In genomic region chr1:115829023-115829674, GRCh38 we compare ENCODE assay signal across 9 cellular contexts. TPM values are rescaled to one million over a fixed set of nuclear protein-coding genes. Genes with fewer than 3 reads are reported as not detected.
A peak's percentile ranks its signal among the peaks of the same experiment; 100 is the strongest.
DNase-seq lines count a peak whose midpoint lies in the region; ATAC-seq, FAIRE-seq and TF ChIP-seq lines count a peak whose summit lies in the region.
"Had no signal": no experiment of that assay in that cellular context is flagged by ENCODE, and none has a peak within 500 bp of the region (broad histone marks: within the 10 kb centered on the region; RNA-seq: fewer than 3 reads in every experiment).

No MANE protein-coding gene starts in this region.

- DNase-seq in activated naive CD4-positive, alpha-beta T cell (lab: John Stamatoyannopoulos, UW) = no peak
- DNase-seq in left ventricle myocardium superior (no peak), sciatic nerve (ENCODE audit: low spot score) (peak; percentile 54), GM12892 (ENCODE audit: insufficient read length) (no peak), DMS79 treated with DMSO at 0.1 percent for 48 hours (lab: John Stamatoyannopoulos, UW) (no peak)
- no peak for DNase-seq in activated CD4-positive, CD25-positive, alpha-beta regulatory T cell treated with anti-CD3 and anti-CD28 coated beads, Interleukin-2, amount 50 U/mL, for 72 hours

- H3K9me3 Mint-ChIP-seq in activated naive CD4-positive, alpha-beta T cell treated with anti-CD3 and anti-CD28 coated beads, Interleukin-2, amount 50 U/mL, for 24 hours = no peaks in the 10 kb centered on the region
- H3K9me3 Mint-ChIP-seq in activated T-helper 17 cell treated with anti-CD3 and anti-CD28 coated beads, Interleukin-2, amount 50 U/mL, for 72 hours = no peaks in the 10 kb centered on the region

- H3K4me1 Mint-ChIP-seq in activated naive CD4-positive, alpha-beta T cell treated with anti-CD3 and anti-CD28 coated beads, Interleukin-2, amount 50 U/mL, for 24 hours = peaks cover 5% of the 10 kb centered on the region
- H3K4me1 Mint-ChIP-seq in activated T-helper 17 cell treated with anti-CD3 and anti-CD28 coated beads, Interleukin-2, amount 50 U/mL, for 72 hours = no peaks in the 10 kb centered on the region

- peak overlapping the region; percentile 73 for H3K4me3 Mint-ChIP-seq in activated naive CD4-positive, alpha-beta T cell treated with anti-CD3 and anti-CD28 coated beads, Interleukin-2, amount 50 U/mL, for 24 hours
- peak overlapping the region; percentile 64 for H3K4me3 Mint-ChIP-seq in activated T-helper 17 cell treated with anti-CD3 and anti-CD28 coated beads, Interleukin-2, amount 50 U/mL, for 72 hours

- intact Hi-C loops in left ventricle myocardium superior (cut with micrococcal nuclease) = loop anchor here (10.0 kb wide), 1 partner anchor 56 kb away; no protein-coding TSS in a partner anchor
- intact Hi-C loops in sciatic nerve (cut with DNase I) = no loop called here

- no peaks in the 10 kb centered on the region for H3K36me3 Mint-ChIP-seq in activated naive CD4-positive, alpha-beta T cell treated with anti-CD3 and anti-CD28 coated beads, Interleukin-2, amount 50 U/mL, for 24 hours
- no peaks in the 10 kb centered on the region for H3K36me3 Mint-ChIP-seq in activated T-helper 17 cell treated with anti-CD3 and anti-CD28 coated beads, Interleukin-2, amount 50 U/mL, for 72 hours (ENCODE audit: low read depth)

- ATAC-seq in activated T-helper 17 cell treated with anti-CD3 and anti-CD28 coated beads, Interleukin-2, amount 50 U/mL, for 72 hours (replicated peaks) = no peak
- peak; percentile 81 for ATAC-seq in left ventricle myocardium superior
- peak; percentile 68 for ATAC-seq in sciatic nerve

- H3K27me3 Mint-ChIP-seq in activated naive CD4-positive, alpha-beta T cell treated with anti-CD3 and anti-CD28 coated beads, Interleukin-2, amount 50 U/mL, for 24 hours = peaks cover 49% of the 10 kb centered on the region
- peaks cover 55% of the 10 kb centered on the region for H3K27me3 Mint-ChIP-seq in activated T-helper 17 cell treated with anti-CD3 and anti-CD28 coated beads, Interleukin-2, amount 50 U/mL, for 72 hours

- no peak for FAIRE-seq in GM12892 (lab: Jason Lieb, UNC)

- no peak overlapping the region for H3K27ac Mint-ChIP-seq in activated naive CD4-positive, alpha-beta T cell treated with anti-CD3 and anti-CD28 coated beads, Interleukin-2, amount 50 U/mL, for 24 hours
- no peak overlapping the region for H3K27ac Mint-ChIP-seq in activated T-helper 17 cell treated with anti-CD3 and anti-CD28 coated beads, Interleukin-2, amount 50 U/mL, for 72 hours

- no peak for TF ChIP-seq POLR2A in GM12892 (IDR thresholded peaks at IDR 0.05; ENCODE audit: low read depth, low read length)

RNA-seq across cellular contexts. Expression of gene NHLH2, which starts 11.8 kb away (rescaled TPM):
- total RNA-seq in activated T-helper 17 cell treated with anti-CD3 and anti-CD28 coated beads, Interleukin-2, amount 50 U/mL, for 72 hours = not detected
- total RNA-seq in left ventricle myocardium superior (not detected), sciatic nerve (not detected)
- not detected for polyA plus RNA-seq in GM12892 (2012; ENCODE audit: missing spikeins)
- total RNA-seq: subcutaneous adipose tissue had no signal
